1 cellular context compared by ENCODE assay signal in genomic region chr16:56931769-56932587, GRCh38.
TF ChIP-seq lines count a peak whose summit lies in the region.

A gene with protein sequence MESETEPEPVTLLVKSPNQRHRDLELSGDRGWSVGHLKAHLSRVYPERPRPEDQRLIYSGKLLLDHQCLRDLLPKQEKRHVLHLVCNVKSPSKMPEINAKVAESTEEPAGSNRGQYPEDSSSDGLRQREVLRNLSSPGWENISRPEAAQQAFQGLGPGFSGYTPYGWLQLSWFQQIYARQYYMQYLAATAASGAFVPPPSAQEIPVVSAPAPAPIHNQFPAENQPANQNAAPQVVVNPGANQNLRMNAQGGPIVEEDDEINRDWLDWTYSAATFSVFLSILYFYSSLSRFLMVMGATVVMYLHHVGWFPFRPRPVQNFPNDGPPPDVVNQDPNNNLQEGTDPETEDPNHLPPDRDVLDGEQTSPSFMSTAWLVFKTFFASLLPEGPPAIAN (plus strand): TSS chr16:56932142. CDS start chr16:56932245, 103 bp downstream.

TF ChIP-seq in HEK293, 187 proteins besides CTCF, POLR2A, EP300 and RAD21 (continued from another document and continues in another):
- TF ChIP-seq ZSCAN5A (tag by site-specific recombination; IDR thresholded peaks at IDR 0.05) (peak; percentile 41; the same call in 1 of the 2 replicates), ZNF24 (tag by site-specific recombination; IDR thresholded peaks at IDR 0.05) (no peak), MYNN (tag by site-specific recombination; IDR thresholded peaks at IDR 0.05; ENCODE audit: borderline replicate concordance) (no peak), ZNF140 (tag by site-specific recombination; IDR thresholded peaks at IDR 0.05) (no peak), ZNF677 (tag by site-specific recombination; IDR thresholded peaks at IDR 0.05) (peak; percentile 24; the same call in 1 of the 2 replicates), ZNF473 (tag by site-specific recombination; IDR thresholded peaks at IDR 0.05) (no peak), ZNF148 (tag by site-specific recombination; IDR thresholded peaks at IDR 0.05; ENCODE audit: borderline replicate concordance) (peak; percentile 73; the same call in 1 of the 2 replicates), PBX3 (CRISPR knock-in tag; IDR thresholded peaks at IDR 0.05) (0 out of 2 replicates have a peak, but pooled peaks have one; percentile 27), ZNF292 (tag by site-specific recombination; IDR thresholded peaks at IDR 0.05; ENCODE audit: borderline replicate concordance, low read depth) (no peak), ZNF776 (tag by site-specific recombination; IDR thresholded peaks at IDR 0.05; ENCODE audit: borderline replicate concordance) (no peak), ZNF791 (tag by site-specific recombination; IDR thresholded peaks at IDR 0.05) (no peak), SETDB1 (IDR thresholded peaks at IDR 0.05; ENCODE audit: insufficient read length, low read length) (no peak), ZNF274 (IDR thresholded peaks at IDR 0.05; ENCODE audit: low read length) (no peak), ZNF274 (tag by site-specific recombination; IDR thresholded peaks at IDR 0.05; ENCODE audit: borderline replicate concordance) (no peak), PRDM10 (tag by site-specific recombination; IDR thresholded peaks at IDR 0.05) (no peak), ZNF670 (tag by site-specific recombination; IDR thresholded peaks at IDR 0.05; ENCODE audit: low read depth) (no peak), ZNF792 (tag by site-specific recombination; IDR thresholded peaks at IDR 0.05) (no peak), ZNF777 (tag by site-specific recombination; IDR thresholded peaks at IDR 0.05; ENCODE audit: borderline replicate concordance) (peak; percentile 82; the same call in 1 of the 2 replicates), ZNF354C (tag by site-specific recombination; IDR thresholded peaks at IDR 0.05; ENCODE audit: borderline replicate concordance, low read depth) (no peak), SP3 (tag by site-specific recombination; IDR thresholded peaks at IDR 0.05) (peak; percentile 54), ZXDB (tag by site-specific recombination; IDR thresholded peaks at IDR 0.05) (peak; percentile 84), ZSCAN4 (tag by site-specific recombination; IDR thresholded peaks at IDR 0.05) (no peak), ZNF830 (tag by site-specific recombination; IDR thresholded peaks at IDR 0.05; ENCODE audit: low read depth) (no peak), ZNF654 (tag by site-specific recombination; IDR thresholded peaks at IDR 0.05; ENCODE audit: low read depth) (no peak), ZNF114 (tag by site-specific recombination; IDR thresholded peaks at IDR 0.05) (no peak), ZNF701 (tag by site-specific recombination; IDR thresholded peaks at IDR 0.05) (no peak), ZNF610 (tag by site-specific recombination; IDR thresholded peaks at IDR 0.05; ENCODE audit: borderline replicate concordance) (no peak), ZNF48 (tag by site-specific recombination; IDR thresholded peaks at IDR 0.05) (no peak), KLF10 (tag by site-specific recombination; IDR thresholded peaks at IDR 0.05) (peak; percentile 65), SALL2 (tag by site-specific recombination; IDR thresholded peaks at IDR 0.05; ENCODE audit: borderline replicate concordance) (no peak), ZNF112 (tag by site-specific recombination; IDR thresholded peaks at IDR 0.05) (no peak), ZNF157 (tag by site-specific recombination; IDR thresholded peaks at IDR 0.05) (no peak)
- TF ChIP-seq, protein P1, sequence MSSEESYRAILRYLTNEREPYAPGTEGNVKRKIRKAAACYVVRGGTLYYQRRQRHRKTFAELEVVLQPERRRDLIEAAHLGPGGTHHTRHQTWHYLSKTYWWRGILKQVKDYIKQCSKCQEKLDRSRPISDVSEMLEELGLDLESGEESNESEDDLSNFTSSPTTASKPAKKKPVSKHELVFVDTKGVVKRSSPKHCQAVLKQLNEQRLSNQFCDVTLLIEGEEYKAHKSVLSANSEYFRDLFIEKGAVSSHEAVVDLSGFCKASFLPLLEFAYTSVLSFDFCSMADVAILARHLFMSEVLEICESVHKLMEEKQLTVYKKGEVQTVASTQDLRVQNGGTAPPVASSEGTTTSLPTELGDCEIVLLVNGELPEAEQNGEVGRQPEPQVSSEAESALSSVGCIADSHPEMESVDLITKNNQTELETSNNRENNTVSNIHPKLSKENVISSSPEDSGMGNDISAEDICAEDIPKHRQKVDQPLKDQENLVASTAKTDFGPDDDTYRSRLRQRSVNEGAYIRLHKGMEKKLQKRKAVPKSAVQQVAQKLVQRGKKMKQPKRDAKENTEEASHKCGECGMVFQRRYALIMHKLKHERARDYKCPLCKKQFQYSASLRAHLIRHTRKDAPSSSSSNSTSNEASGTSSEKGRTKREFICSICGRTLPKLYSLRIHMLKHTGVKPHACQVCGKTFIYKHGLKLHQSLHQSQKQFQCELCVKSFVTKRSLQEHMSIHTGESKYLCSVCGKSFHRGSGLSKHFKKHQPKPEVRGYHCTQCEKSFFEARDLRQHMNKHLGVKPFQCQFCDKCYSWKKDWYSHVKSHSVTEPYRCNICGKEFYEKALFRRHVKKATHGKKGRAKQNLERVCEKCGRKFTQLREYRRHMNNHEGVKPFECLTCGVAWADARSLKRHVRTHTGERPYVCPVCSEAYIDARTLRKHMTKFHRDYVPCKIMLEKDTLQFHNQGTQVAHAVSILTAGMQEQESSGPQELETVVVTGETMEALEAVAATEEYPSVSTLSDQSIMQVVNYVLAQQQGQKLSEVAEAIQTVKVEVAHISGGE (tag by site-specific recombination; conservative IDR thresholded peaks at IDR 0.05; ENCODE audit: low read depth) = no peak
- TF ChIP-seq, protein P2, sequence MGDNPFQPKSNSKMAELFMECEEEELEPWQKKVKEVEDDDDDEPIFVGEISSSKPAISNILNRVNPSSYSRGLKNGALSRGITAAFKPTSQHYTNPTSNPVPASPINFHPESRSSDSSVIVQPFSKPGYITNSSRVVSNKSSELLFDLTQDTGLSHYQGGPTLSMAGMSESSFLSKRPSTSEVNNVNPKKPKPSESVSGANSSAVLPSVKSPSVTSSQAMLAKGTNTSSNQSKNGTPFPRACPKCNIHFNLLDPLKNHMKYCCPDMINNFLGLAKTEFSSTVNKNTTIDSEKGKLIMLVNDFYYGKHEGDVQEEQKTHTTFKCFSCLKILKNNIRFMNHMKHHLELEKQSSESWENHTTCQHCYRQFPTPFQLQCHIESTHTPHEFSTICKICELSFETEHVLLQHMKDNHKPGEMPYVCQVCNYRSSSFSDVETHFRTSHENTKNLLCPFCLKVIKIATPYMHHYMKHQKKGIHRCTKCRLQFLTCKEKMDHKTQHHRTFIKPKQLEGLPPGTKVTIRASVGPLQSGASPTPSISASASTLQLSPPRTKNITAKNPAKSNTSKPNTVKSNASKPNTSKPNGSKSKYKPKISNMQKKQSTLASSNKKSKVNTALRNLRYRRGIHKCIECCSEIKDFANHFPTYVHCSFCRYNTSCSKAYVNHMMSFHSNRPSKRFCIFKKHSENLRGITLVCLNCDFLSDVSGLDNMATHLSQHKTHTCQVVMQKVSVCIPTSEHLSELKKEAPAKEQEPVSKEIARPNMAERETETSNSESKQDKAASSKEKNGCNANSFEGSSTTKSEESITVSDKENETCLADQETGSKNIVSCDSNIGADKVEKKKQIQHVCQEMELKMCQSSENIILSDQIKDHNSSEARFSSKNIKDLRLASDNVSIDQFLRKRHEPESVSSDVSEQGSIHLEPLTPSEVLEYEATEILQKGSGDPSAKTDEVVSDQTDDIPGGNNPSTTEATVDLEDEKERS (tag by site-specific recombination; IDR thresholded peaks at IDR 0.05) = no peak
- TF ChIP-seq, protein P3, sequence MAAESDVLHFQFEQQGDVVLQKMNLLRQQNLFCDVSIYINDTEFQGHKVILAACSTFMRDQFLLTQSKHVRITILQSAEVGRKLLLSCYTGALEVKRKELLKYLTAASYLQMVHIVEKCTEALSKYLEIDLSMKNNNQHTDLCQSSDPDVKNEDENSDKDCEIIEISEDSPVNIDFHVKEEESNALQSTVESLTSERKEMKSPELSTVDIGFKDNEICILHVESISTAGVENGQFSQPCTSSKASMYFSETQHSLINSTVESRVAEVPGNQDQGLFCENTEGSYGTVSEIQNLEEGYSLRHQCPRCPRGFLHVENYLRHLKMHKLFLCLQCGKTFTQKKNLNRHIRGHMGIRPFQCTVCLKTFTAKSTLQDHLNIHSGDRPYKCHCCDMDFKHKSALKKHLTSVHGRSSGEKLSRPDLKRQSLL (tag by site-specific recombination; IDR thresholded peaks at IDR 0.05) = no peak
- TF ChIP-seq, protein P4, sequence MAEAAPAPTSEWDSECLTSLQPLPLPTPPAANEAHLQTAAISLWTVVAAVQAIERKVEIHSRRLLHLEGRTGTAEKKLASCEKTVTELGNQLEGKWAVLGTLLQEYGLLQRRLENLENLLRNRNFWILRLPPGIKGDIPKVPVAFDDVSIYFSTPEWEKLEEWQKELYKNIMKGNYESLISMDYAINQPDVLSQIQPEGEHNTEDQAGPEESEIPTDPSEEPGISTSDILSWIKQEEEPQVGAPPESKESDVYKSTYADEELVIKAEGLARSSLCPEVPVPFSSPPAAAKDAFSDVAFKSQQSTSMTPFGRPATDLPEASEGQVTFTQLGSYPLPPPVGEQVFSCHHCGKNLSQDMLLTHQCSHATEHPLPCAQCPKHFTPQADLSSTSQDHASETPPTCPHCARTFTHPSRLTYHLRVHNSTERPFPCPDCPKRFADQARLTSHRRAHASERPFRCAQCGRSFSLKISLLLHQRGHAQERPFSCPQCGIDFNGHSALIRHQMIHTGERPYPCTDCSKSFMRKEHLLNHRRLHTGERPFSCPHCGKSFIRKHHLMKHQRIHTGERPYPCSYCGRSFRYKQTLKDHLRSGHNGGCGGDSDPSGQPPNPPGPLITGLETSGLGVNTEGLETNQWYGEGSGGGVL (tag by site-specific recombination; IDR thresholded peaks at IDR 0.05) = no peak
